Comparison of ENCODE assay signal across 14 cellular contexts in the genomic region with DNA sequence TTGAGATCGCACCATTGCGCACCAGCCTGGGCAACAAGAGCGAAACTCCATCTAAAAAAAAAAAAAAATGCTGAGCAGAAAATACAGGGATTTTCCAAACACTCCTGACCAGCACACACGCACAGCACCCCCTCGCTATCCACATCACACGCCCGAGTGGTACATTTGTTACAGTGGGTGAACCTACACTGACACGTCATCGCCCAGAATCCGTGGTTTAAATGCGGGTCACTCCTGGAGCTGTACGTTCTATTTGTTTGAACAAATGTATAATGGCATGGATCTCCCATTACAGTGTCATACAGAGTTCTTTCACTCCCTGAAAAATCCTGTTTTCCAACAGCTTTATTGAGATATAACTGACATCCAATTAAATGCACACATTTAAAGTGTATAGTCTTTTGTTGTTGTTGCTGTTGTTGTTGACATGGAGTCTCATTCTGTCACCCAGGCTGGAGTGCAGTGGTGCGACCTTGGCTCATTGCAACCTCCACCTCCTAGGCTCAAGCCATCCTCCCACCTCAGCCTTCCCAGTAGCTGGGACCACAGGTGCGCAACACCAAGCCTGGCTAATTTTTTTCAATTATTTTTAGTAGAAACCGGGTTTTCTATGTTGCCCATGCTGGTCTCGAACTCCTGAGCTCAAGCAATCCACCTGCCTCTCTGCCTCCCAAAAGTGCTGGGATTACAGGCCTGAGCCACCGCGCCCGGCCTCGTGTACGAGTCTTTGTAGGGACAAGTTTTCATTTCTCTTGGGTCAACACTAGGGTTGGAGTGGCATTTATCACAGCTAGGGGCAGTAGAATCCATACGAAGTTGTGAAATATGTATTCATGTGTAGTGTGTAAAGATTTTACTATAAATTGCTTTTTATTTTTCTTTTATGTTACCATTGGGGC. TPM values are rescaled to one million over a fixed set of nuclear protein-coding genes. Genes with fewer than 3 reads are reported as not detected.
DNase-seq lines count a peak whose midpoint lies in the region; ATAC-seq and TF ChIP-seq lines count a peak whose summit lies in the region.
"Had no signal": no experiment of that assay in that cellular context is flagged by ENCODE, and none has a peak within 500 bp of the region (broad histone marks: within the 10 kb centered on the region; RNA-seq: fewer than 3 reads in every experiment).

No MANE protein-coding gene starts in this region.

- H3K9me3 ChIP-seq in HEK293 (ENCODE audit: control insufficient read depth, insufficient read depth, low read depth, low read length) (no peaks in the 10 kb centered on the region), T-helper 17 cell (ENCODE audit: control insufficient read depth, low read length, poor library complexity, severe bottlenecking) (no peaks in the 10 kb centered on the region)
- H3K9me3 ChIP-seq: Peyer's patch had no signal

- no peaks in the 10 kb centered on the region for H3K36me3 Mint-ChIP-seq in T-helper 17 cell (ENCODE audit: low read depth)
- H3K36me3 Mint-ChIP-seq: activated CD4-positive, alpha-beta memory T cell treated with anti-CD3 and anti-CD28 coated beads for 36 hours had no signal

- H3K4me1 ChIP-seq in HEK293 (ENCODE audit: control insufficient read depth, insufficient read depth, low read length): peaks cover 3% of the 10 kb centered on the region; the same call in 1 of the 2 replicates

- no peaks in the 10 kb centered on the region for H3K27me3 Mint-ChIP-seq in T-helper 17 cell
- H3K27me3 Mint-ChIP-seq: activated CD4-positive, alpha-beta memory T cell treated with anti-CD3 and anti-CD28 coated beads for 36 hours had no signal

- peak overlapping the region; percentile 21 for H3K27ac Mint-ChIP-seq in T-helper 17 cell
- H3K27ac Mint-ChIP-seq: nephron had no signal

- H3K27ac ChIP-seq in HEK293 (ENCODE audit: extremely low read depth, low read depth, low read length): no peak overlapping the region
- H3K27ac ChIP-seq: Peyer's patch had no signal

- ATAC-seq in T-helper 17 cell (no peak), HG03039 (IDR thresholded peaks at IDR 0.05; ENCODE audit: unreplicated experiment) (no peak)

- no peak overlapping the region for H3K4me3 ChIP-seq in BJ (ENCODE audit: low read depth, low read length)
- no peak overlapping the region for H3K4me3 ChIP-seq in HEK293 (ENCODE audit: low read depth, low read length)
- H3K4me3 ChIP-seq in fibroblast of villous mesenchyme (ENCODE audit: low read depth, low read length): no peak overlapping the region
- H3K4me3 ChIP-seq: Peyer's patch had no signal

- H3K4me1 Mint-ChIP-seq in T-helper 17 cell: peaks cover 15% of the 10 kb centered on the region

- no peak overlapping the region for H3K4me3 Mint-ChIP-seq in T-helper 17 cell
- H3K4me3 Mint-ChIP-seq: activated CD4-positive, alpha-beta memory T cell treated with anti-CD3 and anti-CD28 coated beads for 36 hours; nephron had no signal

- TF ChIP-seq CTCF in BJ (IDR thresholded peaks at IDR 0.05; ENCODE audit: insufficient read depth, low read depth, low read length): peak; percentile 14; the same call in 1 of the 2 replicates
- peak; percentile 26; the same call in 1 of the 2 replicates for TF ChIP-seq CTCF in HEK293 (tag by site-specific recombination; IDR thresholded peaks at IDR 0.05)
- peak; percentile 21 for TF ChIP-seq CTCF in fibroblast of villous mesenchyme (IDR thresholded peaks at IDR 0.05; ENCODE audit: insufficient read depth, low read depth, low read length)

- no peaks in the 10 kb centered on the region for H3K27me3 ChIP-seq in BJ (ENCODE audit: control insufficient read depth, insufficient read depth, low read length)
- H3K27me3 ChIP-seq: Peyer's patch had no signal

- CTCF ChIA-PET in BJ (lab: Yijun Ruan, JAX) (interaction anchor here (0.7 to 0.8 kb wide), 2 partner anchors 113 to 1603 kb away, joined by 3 to 4 read pairs; no protein-coding TSS in a partner anchor), HEK293 (lab: Yijun Ruan, JAX) (interaction anchor here (0.7 to 4.5 kb wide), 5 partner anchors 8 to 127 kb away, joined by 3 to 30 read pairs (median 5); a partner anchor contains a TSS)

- no peak for DNase-seq in BJ (ENCODE audit: low read depth)
- DNase-seq in T-helper 17 cell: no peak
- DNase-seq in fibroblast of villous mesenchyme (ENCODE audit: low read depth): no peak
- no peak for DNase-seq in CD1c-positive myeloid dendritic cell (ENCODE audit: extremely low spot score)
- DNase-seq in anterior cingulate cortex (lab: John Stamatoyannopoulos, UW): no peak
- DNase-seq in C1 segment of cervical spinal cord (lab: John Stamatoyannopoulos, UW): no peak
- DNase-seq: activated CD4-positive, alpha-beta memory T cell treated with anti-CD3 and anti-CD28 coated beads for 36 hours; activated effector memory CD4-positive, alpha-beta T cell treated with Interleukin-2 at 50 U/mL for 16 hours; NCI-H1048; Peyer's patch had no signal

- POLR2A ChIA-PET in BJ (lab: Charles Lee): no interaction called here
- POLR2A ChIA-PET in HEK293 (lab: Yijun Ruan, JAX): interaction anchor here (0.7 kb wide), 1 partner anchor 156 kb away, joined by 5 read pairs; no protein-coding TSS in a partner anchor

- no peaks in the 10 kb centered on the region for H3K36me3 ChIP-seq in BJ (ENCODE audit: control insufficient read depth, insufficient read depth, low read length)
- no peaks in the 10 kb centered on the region for H3K36me3 ChIP-seq in HEK293 (ENCODE audit: control insufficient read depth in 2 of 2, insufficient read depth in 1 of 2, low read length in 2 of 2)
- H3K36me3 ChIP-seq: Peyer's patch had no signal

TF ChIP-seq in HEK293, 187 proteins besides CTCF, POLR2A, EP300 and RAD21:
- no peak for TF ChIP-seq GLIS2 (tag by site-specific recombination; IDR thresholded peaks at IDR 0.05)
- TF ChIP-seq ZNF558 (tag by site-specific recombination; IDR thresholded peaks at IDR 0.05): no peak
- TF ChIP-seq ZNF664 (tag by site-specific recombination; IDR thresholded peaks at IDR 0.05): peak; percentile 92

RNA-seq across cellular contexts. Expression of a gene that starts 4.4 kb away (rescaled TPM):
- 88.0 and 119 TPM in 2 replicates for polyA plus RNA-seq in BJ (2011; rRNA removed)
- 60.0 and 111 TPM in 2 replicates for polyA minus RNA-seq in BJ (2011; rRNA and poly(A)+ RNA removed)
- total RNA-seq in T-helper 17 cell (10 to 100 TPM; 25.4 to 30.4 TPM), fibroblast of villous mesenchyme (165 and 189 TPM in 2 replicates)

RNA-seq across cellular contexts. Expression of a gene that starts 8.9 kb away (rescaled TPM):
- not detected in 2 replicates for polyA plus RNA-seq in BJ (2011; rRNA removed)
- not detected in 2 replicates for polyA minus RNA-seq in BJ (2011; rRNA and poly(A)+ RNA removed)
- total RNA-seq in T-helper 17 cell: under 1 TPM in 1 of 2 donors, not detected in 1; 0.75 TPM
- total RNA-seq in fibroblast of villous mesenchyme: not detected in 2 replicates
- total RNA-seq: activated CD4-positive, alpha-beta memory T cell treated with anti-CD3 and anti-CD28 coated beads for 36 hours; liver; Peyer's patch had no signal
- polyA plus RNA-seq: liver had no signal
